In the genomic region with DNA sequence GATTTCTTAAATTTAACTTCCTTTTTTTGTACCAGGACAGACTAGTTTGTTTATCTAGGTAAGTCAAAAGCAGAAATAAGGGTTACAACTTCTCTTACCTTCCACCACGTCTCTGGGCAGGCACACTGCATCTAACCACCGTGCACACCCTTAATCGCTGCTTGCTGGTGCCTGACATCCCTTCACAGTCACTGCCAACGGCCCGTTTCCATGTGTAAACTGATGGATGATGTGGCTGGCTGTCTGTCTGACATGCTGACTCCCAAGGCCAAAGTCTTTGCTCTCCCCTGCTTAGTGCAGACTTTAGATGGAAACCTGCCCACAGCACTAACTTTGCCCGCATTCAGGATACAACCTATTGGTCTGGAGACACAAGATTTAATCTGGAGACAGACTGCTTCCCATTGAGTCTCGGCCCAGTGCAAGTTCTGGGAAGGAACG, we compare ENCODE assay signal across 10 cellular contexts. TPM values are rescaled to one million over a fixed set of nuclear protein-coding genes. Genes with fewer than 3 reads are reported as not detected.
DNase-seq lines count a peak whose midpoint lies in the region; ATAC-seq and TF ChIP-seq lines count a peak whose summit lies in the region.
"Had no signal": no experiment of that assay in that cellular context is flagged by ENCODE, and none has a peak within 500 bp of the region (broad histone marks: within the 10 kb centered on the region; RNA-seq: fewer than 3 reads in every experiment).

No MANE protein-coding gene starts in this region.

- POLR2A ChIA-PET in activated CD4-positive, alpha-beta memory T cell treated with anti-CD3 and anti-CD28 coated beads for 36 hours (lab: Charles Lee), result no interaction called here

- peaks cover 71% of the 10 kb centered on the region for H3K4me1 ChIP-seq in left ventricle myocardium inferior

- H3K27ac Mint-ChIP-seq in activated CD4-positive, alpha-beta memory T cell treated with anti-CD3 and anti-CD28 coated beads for 36 hours, result peak overlapping the region; percentile 86
- peak overlapping the region; percentile 57 for H3K27ac Mint-ChIP-seq in stimulated activated naive B cell treated with anti-CD40 and anti-IgM and Interleukin-4, amounts not matched to agents 10 μg/mL and 1 μg/mL and 100 μg/mL, for 72 hours

- H3K4me3 ChIP-seq in GM12875 (ENCODE audit: low read depth, low read length) (peak overlapping the region; percentile 15), left ventricle myocardium inferior (peak overlapping the region; percentile 62)

- CTCF ChIA-PET in activated CD4-positive, alpha-beta memory T cell treated with anti-CD3 and anti-CD28 coated beads for 36 hours (lab: Charles Lee), result no interaction called here

- peaks cover 30% of the 10 kb centered on the region for H3K36me3 Mint-ChIP-seq in activated CD4-positive, alpha-beta memory T cell treated with anti-CD3 and anti-CD28 coated beads for 36 hours
- H3K36me3 Mint-ChIP-seq in stimulated activated naive B cell treated with anti-CD40 and anti-IgM and Interleukin-4, amounts not matched to agents 10 μg/mL and 1 μg/mL and 100 μg/mL, for 72 hours, result peaks cover 21 to 22% of the 10 kb centered on the region in 2 donors

- H3K27me3 ChIP-seq in left ventricle myocardium inferior (ENCODE audit: low read depth), result no peaks in the 10 kb centered on the region

- peak overlapping the region; percentile 76 for H3K4me3 Mint-ChIP-seq in activated CD4-positive, alpha-beta memory T cell treated with anti-CD3 and anti-CD28 coated beads for 36 hours
- peak overlapping the region; percentile 86 to 95 for H3K4me3 Mint-ChIP-seq in stimulated activated naive B cell treated with anti-CD40 and anti-IgM and Interleukin-4, amounts not matched to agents 10 μg/mL and 1 μg/mL and 100 μg/mL, for 72 hours

- intact Hi-C loops in activated CD4-positive, alpha-beta memory T cell treated with anti-CD3 and anti-CD28 coated beads for 36 hours (cut with micrococcal nuclease), result loop anchor here (10.0 kb wide), 1 partner anchor 318 kb away; no protein-coding TSS in a partner anchor
- intact Hi-C loops in left ventricle myocardium inferior (cut with micrococcal nuclease), result no loop called here

- DNase-seq in activated CD4-positive, alpha-beta memory T cell treated with anti-CD3 and anti-CD28 coated beads for 36 hours, result no peak
- no peak for DNase-seq in left ventricle myocardium inferior
- no peak for DNase-seq in stimulated activated naive B cell treated with anti-CD40 and anti-IgM and Interleukin-4, amounts not matched to agents 10 μg/mL and 1 μg/mL and 100 μg/mL, for 72 hours
- DNase-seq in NCI-H1694 (lab: John Stamatoyannopoulos, UW), result no peak
- DNase-seq: NCI-H1436, WERI-Rb-1 had no signal

- no peaks in the 10 kb centered on the region for H3K36me3 ChIP-seq in left ventricle myocardium inferior
- H3K36me3 ChIP-seq: WERI-Rb-1 had no signal

- H3K9me3 ChIP-seq in left ventricle myocardium inferior (replicated peaks), result no peaks in the 10 kb centered on the region

- no peaks in the 10 kb centered on the region for H3K9me3 Mint-ChIP-seq in activated CD4-positive, alpha-beta memory T cell treated with anti-CD3 and anti-CD28 coated beads for 36 hours
- peaks cover 0 to 2% of the 10 kb centered on the region in 2 donors for H3K9me3 Mint-ChIP-seq in stimulated activated naive B cell treated with anti-CD40 and anti-IgM and Interleukin-4, amounts not matched to agents 10 μg/mL and 1 μg/mL and 100 μg/mL, for 72 hours

- peaks cover 17% of the 10 kb centered on the region for H3K27me3 Mint-ChIP-seq in activated CD4-positive, alpha-beta memory T cell treated with anti-CD3 and anti-CD28 coated beads for 36 hours
- no peaks in the 10 kb centered on the region for H3K27me3 Mint-ChIP-seq in stimulated activated naive B cell treated with anti-CD40 and anti-IgM and Interleukin-4, amounts not matched to agents 10 μg/mL and 1 μg/mL and 100 μg/mL, for 72 hours

- no peak for ATAC-seq in stimulated activated naive B cell treated with anti-CD40 and anti-IgM and Interleukin-4, amounts not matched to agents 10 μg/mL and 1 μg/mL and 100 μg/mL, for 72 hours (replicated peaks)
- no peak for ATAC-seq in HG02588 (IDR thresholded peaks at IDR 0.05; ENCODE audit: unreplicated experiment)
- ATAC-seq in GM21526 (IDR thresholded peaks at IDR 0.05; ENCODE audit: low FRiP score, unreplicated experiment), result no peak
- ATAC-seq: left lobe of liver had no signal

- H3K4me1 Mint-ChIP-seq in activated CD4-positive, alpha-beta memory T cell treated with anti-CD3 and anti-CD28 coated beads for 36 hours (ENCODE audit: low read depth), result peaks cover 44% of the 10 kb centered on the region
- peaks cover 55 to 87% of the 10 kb centered on the region in 2 donors for H3K4me1 Mint-ChIP-seq in stimulated activated naive B cell treated with anti-CD40 and anti-IgM and Interleukin-4, amounts not matched to agents 10 μg/mL and 1 μg/mL and 100 μg/mL, for 72 hours

- TF ChIP-seq CTCF in GM12875 (IDR thresholded peaks at IDR 0.05; ENCODE audit: borderline replicate concordance, insufficient read depth, low read depth, low read length), result no peak
- TF ChIP-seq CTCF in left ventricle myocardium inferior (IDR thresholded peaks at IDR 0.05; ENCODE audit: borderline replicate concordance), result no peak

- H3K27ac ChIP-seq in left ventricle myocardium inferior (replicated peaks), result peak overlapping the region; percentile 84
- H3K27ac ChIP-seq: WERI-Rb-1 had no signal

RNA-seq across cellular contexts. Expression of a gene that starts 1.1 kb away (rescaled TPM):
- total RNA-seq in activated CD4-positive, alpha-beta memory T cell treated with anti-CD3 and anti-CD28 coated beads for 36 hours, result 100 to 1,000 TPM; 106 to 108 TPM
- total RNA-seq in left ventricle myocardium inferior, result 29.0 TPM

RNA-seq across cellular contexts. Expression of a gene that starts 53.2 kb away (rescaled TPM):
- total RNA-seq in activated CD4-positive, alpha-beta memory T cell treated with anti-CD3 and anti-CD28 coated beads for 36 hours, result not detected
- total RNA-seq in left ventricle myocardium inferior, result not detected
- total RNA-seq: left lobe of liver had no signal
